18 cellular contexts compared by ENCODE assay signal in the genomic region with DNA sequence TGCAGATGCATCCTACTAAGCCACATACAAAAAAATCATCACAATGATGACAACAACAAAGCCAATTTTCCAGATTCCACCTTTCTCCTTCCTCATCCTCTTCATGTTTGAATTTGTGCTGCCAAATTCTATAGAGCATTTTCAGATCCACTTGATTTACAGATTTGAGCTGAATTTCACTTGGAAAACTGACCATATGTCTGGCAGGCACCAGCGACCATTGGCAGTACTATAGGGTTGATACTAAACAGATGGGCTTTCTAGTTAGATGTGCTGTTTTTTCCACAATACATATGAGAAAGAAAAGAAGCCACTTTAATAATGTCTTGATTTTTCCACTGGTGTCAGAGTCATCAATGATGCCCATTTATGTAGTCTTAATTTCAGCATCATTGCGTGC.
DNase-seq lines count a peak whose midpoint lies in the region; ATAC-seq and TF ChIP-seq lines count a peak whose summit lies in the region.
"Had no signal": no experiment of that assay in that cellular context is flagged by ENCODE, and none has a peak within 500 bp of the region (broad histone marks: within the 10 kb centered on the region; RNA-seq: fewer than 3 reads in every experiment).

No MANE protein-coding gene starts in this region.

- no peaks in the 10 kb centered on the region for H3K36me3 Mint-ChIP-seq in endodermal cell (ENCODE audit: low read depth)
- H3K36me3 Mint-ChIP-seq in osteocyte (ENCODE audit: unreplicated experiment): no peaks in the 10 kb centered on the region
- H3K36me3 Mint-ChIP-seq: CD4-positive, CD25-positive, alpha-beta regulatory T cell; CD8-positive, alpha-beta memory T cell; IgD-negative memory B cell had no signal

- H3K9me3 Mint-ChIP-seq in endodermal cell: no peaks in the 10 kb centered on the region
- H3K9me3 Mint-ChIP-seq in osteocyte (ENCODE audit: unreplicated experiment): no peaks in the 10 kb centered on the region
- H3K9me3 Mint-ChIP-seq: CD8-positive, alpha-beta memory T cell; IgD-negative memory B cell had no signal

- intact Hi-C loops in Right ventricle myocardium inferior (cut with DNase I): no loop called here

- H3K4me1 ChIP-seq in RWPE2 (ENCODE audit: insufficient read depth, poor library complexity, severe bottlenecking) (no peaks in the 10 kb centered on the region), endodermal cell (ENCODE audit: control insufficient read depth, insufficient read depth, low read length) (no peaks in the 10 kb centered on the region)
- H3K4me1 ChIP-seq: BE2C had no signal

- H3K9me3 ChIP-seq in RWPE2 (ENCODE audit: severe bottlenecking): no peaks in the 10 kb centered on the region
- peaks cover 18% of the 10 kb centered on the region for H3K9me3 ChIP-seq in endodermal cell (ENCODE audit: control insufficient read depth, low read length)
- H3K9me3 ChIP-seq: BE2C had no signal

- no peak overlapping the region for H3K9ac ChIP-seq in endodermal cell (ENCODE audit: extremely low read depth, low read length, poor library complexity, severe bottlenecking)

- H3K27ac ChIP-seq in RWPE2 (ENCODE audit: poor library complexity, severe bottlenecking): no peak overlapping the region
- no peak overlapping the region for H3K27ac ChIP-seq in endodermal cell (ENCODE audit: low read depth, low read length)

- no peak overlapping the region for H3K4me3 ChIP-seq in RWPE2 (ENCODE audit: severe bottlenecking)
- H3K4me3 ChIP-seq in endodermal cell (ENCODE audit: low read length): no peak overlapping the region

- ATAC-seq in RWPE2 (ENCODE audit: low read depth) (no peak), HG03175 (IDR thresholded peaks at IDR 0.05; ENCODE audit: unreplicated experiment) (no peak), GM18861 (IDR thresholded peaks at IDR 0.05; ENCODE audit: unreplicated experiment) (no peak), Right ventricle myocardium inferior (no peak)
- ATAC-seq: HCT116, HepG2 had no signal

- H3K36me3 ChIP-seq in RWPE2 (ENCODE audit: low read depth): no peaks in the 10 kb centered on the region
- H3K36me3 ChIP-seq in endodermal cell (ENCODE audit: control insufficient read depth, insufficient read depth, low read length): no peaks in the 10 kb centered on the region
- H3K36me3 ChIP-seq: BE2C had no signal

- H3K27ac Mint-ChIP-seq in endodermal cell (no peak overlapping the region), osteocyte (ENCODE audit: unreplicated experiment) (no peak overlapping the region)
- H3K27ac Mint-ChIP-seq: CD4-positive, CD25-positive, alpha-beta regulatory T cell; CD8-positive, alpha-beta memory T cell; HFFc6; IgD-negative memory B cell had no signal

- DNase-seq in NCI-H446 (lab: John Stamatoyannopoulos, UW): peak; percentile 28 to 70
- DNase-seq in RWPE2 (ENCODE audit: low spot score): peak; percentile 30
- peak; percentile 2 for DNase-seq in endodermal cell
- peak; percentile 2 for DNase-seq in osteocyte (ENCODE audit: extremely low spot score, unreplicated experiment)
- DNase-seq in Right ventricle myocardium inferior (ENCODE audit: missing footprints): no peak
- DNase-seq: BE2C; CD4-positive, CD25-positive, alpha-beta regulatory T cell; CD8-positive, alpha-beta memory T cell; COR-L47; GDM1; GOT3; H7; HFFc6 had no signal

- H3K27me3 ChIP-seq in RWPE2 (ENCODE audit: insufficient read depth, poor library complexity, severe bottlenecking) (peaks cover 95% of the 10 kb centered on the region), endodermal cell (ENCODE audit: control insufficient read depth, insufficient read depth, low read length, poor library complexity, severe bottlenecking) (no peaks in the 10 kb centered on the region)
- H3K27me3 ChIP-seq: BE2C had no signal

- no peak overlapping the region for H3K4me3 Mint-ChIP-seq in endodermal cell
- H3K4me3 Mint-ChIP-seq in osteocyte (ENCODE audit: unreplicated experiment): no peak overlapping the region
- H3K4me3 Mint-ChIP-seq: CD4-positive, CD25-positive, alpha-beta regulatory T cell; CD8-positive, alpha-beta memory T cell; HFFc6; IgD-negative memory B cell had no signal

- H3K27me3 Mint-ChIP-seq in endodermal cell (ENCODE audit: insufficient read depth) (peaks cover 7% of the 10 kb centered on the region), osteocyte (ENCODE audit: unreplicated experiment) (no peaks in the 10 kb centered on the region)

- TF ChIP-seq CTCF in RWPE2 (IDR thresholded peaks at IDR 0.05; ENCODE audit: poor library complexity, severe bottlenecking): no peak
- TF ChIP-seq CTCF in endodermal cell (conservative IDR thresholded peaks at IDR 0.05): no peak
- TF ChIP-seq CTCF in osteocyte (IDR thresholded peaks at IDR 0.05): no peak

- WGBS in endodermal cell (ENCODE audit: insufficient coverage in 1 of 2, insufficient read length in 1 of 2), 2 experiments: 55 to 88% methylated on average over 2 of the region's 2 CpGs

- H3K4me1 Mint-ChIP-seq in endodermal cell (no peaks in the 10 kb centered on the region), osteocyte (ENCODE audit: unreplicated experiment) (no peaks in the 10 kb centered on the region)
- H3K4me1 Mint-ChIP-seq: CD4-positive, CD25-positive, alpha-beta regulatory T cell; CD8-positive, alpha-beta memory T cell; IgD-negative memory B cell had no signal
